Comparison of ENCODE assay signal across 30 cellular contexts in the genomic region with DNA sequence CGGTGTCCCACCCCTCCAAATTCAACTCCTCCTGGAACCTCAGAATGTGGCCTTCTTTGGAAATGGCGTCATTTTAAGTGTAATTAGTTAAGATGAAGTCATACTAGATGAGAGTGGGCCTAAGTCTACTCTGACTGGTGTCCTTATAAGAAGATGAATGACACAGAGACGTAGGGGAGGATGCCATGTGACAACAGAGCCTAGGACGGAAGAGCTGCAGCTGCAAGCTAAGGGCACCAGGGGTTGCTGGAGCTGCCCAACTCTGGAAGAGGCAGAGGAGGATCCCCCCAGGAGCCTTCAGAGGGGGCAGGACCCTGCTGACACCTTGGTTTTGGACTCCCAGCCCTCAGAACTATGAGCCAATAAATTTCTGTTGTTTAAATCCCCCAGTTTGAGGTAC.
DNase-seq lines count a peak whose midpoint lies in the region; ATAC-seq, FAIRE-seq and TF ChIP-seq lines count a peak whose summit lies in the region.
"Had no signal": no experiment of that assay in that cellular context is flagged by ENCODE, and none has a peak within 500 bp of the region (broad histone marks: within the 10 kb centered on the region; RNA-seq: fewer than 3 reads in every experiment).

No MANE protein-coding gene starts in this region.

- H3K27me3 ChIP-seq in GM23338 (ENCODE audit: insufficient read depth) (no peaks in the 10 kb centered on the region), SJCRH30 (no peaks in the 10 kb centered on the region), endothelial cell of umbilical vein (ENCODE audit: control insufficient read depth in 2 of 2, insufficient read depth in 2 of 2, low read length in 2 of 2) (no peaks in the 10 kb centered on the region), osteoblast (ENCODE audit: insufficient read depth, low read length) (no peaks in the 10 kb centered on the region)
- H3K27me3 ChIP-seq: BLaER1, colonic mucosa, MG63, sigmoid colon, tibial nerve had no signal

- no peak overlapping the region for H3K27ac ChIP-seq in GM23338 (ENCODE audit: low read depth)
- H3K27ac ChIP-seq in SJCRH30, result peak overlapping the region; percentile 58
- H3K27ac ChIP-seq in endothelial cell of umbilical vein (ENCODE audit: insufficient read depth, low read depth, low read length), result peak overlapping the region; percentile 50
- peak overlapping the region; percentile 25 for H3K27ac ChIP-seq in osteoblast (ENCODE audit: low read depth, low read length)
- H3K27ac ChIP-seq: BLaER1, colonic mucosa, sigmoid colon, tibial nerve had no signal

- H3K9ac ChIP-seq in endothelial cell of umbilical vein (replicated peaks; ENCODE audit: extremely low read depth, insufficient read depth, low read length), result no peak overlapping the region
- H3K9ac ChIP-seq: BLaER1 had no signal

- H3K9me1 ChIP-seq in endothelial cell of umbilical vein (replicated peaks; ENCODE audit: control insufficient read depth, extremely low read depth, insufficient read depth, low read length), result no peaks in the 10 kb centered on the region

- in situ Hi-C loops in GM13976 (cut with MboI; ENCODE audit: low sequenced_read_pairs, unreplicated experiment), result no loop called here

- H3K4me1 ChIP-seq in GM23338 (ENCODE audit: insufficient read depth) (peaks cover 8% of the 10 kb centered on the region; the same call in 1 of the 2 replicates), SJCRH30 (peaks cover 6% of the 10 kb centered on the region), endothelial cell of umbilical vein (ENCODE audit: control insufficient read depth, extremely low read depth, insufficient read depth, low read length) (peaks cover 12% of the 10 kb centered on the region), osteoblast (ENCODE audit: insufficient read depth, low read length) (peaks cover 15% of the 10 kb centered on the region)
- H3K4me1 ChIP-seq: colonic mucosa, sigmoid colon had no signal

- H3K9me2 ChIP-seq in GM23338 (ENCODE audit: insufficient read depth), result peaks cover 3% of the 10 kb centered on the region; the same call in 1 of the 2 replicates

- TF ChIP-seq CTCF in GM23338 (conservative IDR thresholded peaks at IDR 0.05; ENCODE audit: low read depth in 2 of 2), result no peak; a peak in 1 of 4 replicates
- no peak for TF ChIP-seq CTCF in endothelial cell of umbilical vein (IDR thresholded peaks at IDR 0.05; ENCODE audit: extremely low read depth in 1 of 2, insufficient read depth in 1 of 2, low read depth in 1 of 2, low read length in 2 of 2)
- TF ChIP-seq CTCF in osteoblast (IDR thresholded peaks at IDR 0.05; ENCODE audit: extremely low read depth, low read depth, low read length), result no peak
- TF ChIP-seq CTCF in GM13976 (IDR thresholded peaks at IDR 0.05; ENCODE audit: borderline replicate concordance, control extremely low read depth, extremely low read depth, insufficient read depth, missing control alignments), result no peak

- peaks cover 4% of the 10 kb centered on the region for H3K27me3 Mint-ChIP-seq in GM23338 (ENCODE audit: insufficient read depth, low read depth, poor library complexity)
- H3K27me3 Mint-ChIP-seq: activated CD4-positive, alpha-beta T cell treated with anti-CD3 and anti-CD28 coated beads for 36 hours; activated CD8-positive, alpha-beta T cell treated with anti-CD3 and anti-CD28 coated beads for 36 hours had no signal

- BruUV-seq in endothelial cell of umbilical vein (replicated peaks; lab: Mats Ljungman, UMichigan), result no TSS peak

- dilution Hi-C loops in endothelial cell of umbilical vein (cut with MboI; ENCODE audit: extremely low pct_ligation_motif_present, low sequenced_read_pairs), result no loop called here

- H4K20me1 ChIP-seq in GM23338 (replicated peaks; ENCODE audit: insufficient read depth), result no peaks in the 10 kb centered on the region
- H4K20me1 ChIP-seq in endothelial cell of umbilical vein (replicated peaks; ENCODE audit: control insufficient read depth, extremely low read depth, insufficient read depth, low read length), result no peaks in the 10 kb centered on the region
- no peaks in the 10 kb centered on the region for H4K20me1 ChIP-seq in osteoblast (ENCODE audit: insufficient read depth, low read length)
- H4K20me1 ChIP-seq: BLaER1 had no signal

- no peak overlapping the region for H3K4me3 Mint-ChIP-seq in GM23338
- H3K4me3 Mint-ChIP-seq: activated CD4-positive, alpha-beta T cell treated with anti-CD3 and anti-CD28 coated beads for 36 hours; activated CD8-positive, alpha-beta T cell treated with anti-CD3 and anti-CD28 coated beads for 36 hours; effector memory CD8-positive, alpha-beta T cell; naive thymus-derived CD8-positive, alpha-beta T cell had no signal

- H3K4me1 Mint-ChIP-seq in GM23338, result peaks cover 13% of the 10 kb centered on the region
- H3K4me1 Mint-ChIP-seq: activated CD4-positive, alpha-beta T cell treated with anti-CD3 and anti-CD28 coated beads for 36 hours; naive thymus-derived CD8-positive, alpha-beta T cell had no signal

- no peaks in the 10 kb centered on the region for H3F3A ChIP-seq in GM23338 (replicated peaks; ENCODE audit: low read depth)

- TF ChIP-seq POLR2A in endothelial cell of umbilical vein (IDR thresholded peaks at IDR 0.05; ENCODE audit: low read depth, low read length), result no peak

- H3K27ac Mint-ChIP-seq in GM23338, result no peak overlapping the region
- H3K27ac Mint-ChIP-seq: activated CD4-positive, alpha-beta T cell treated with anti-CD3 and anti-CD28 coated beads for 36 hours; activated CD8-positive, alpha-beta T cell treated with anti-CD3 and anti-CD28 coated beads for 36 hours; activated naive CD4-positive, alpha-beta T cell treated with anti-CD3 and anti-CD28 coated beads, Interleukin-2, amount 50 U/mL, for 72 hours; effector memory CD8-positive, alpha-beta T cell had no signal

- intact Hi-C loops in endothelial cell of umbilical vein (cut with micrococcal nuclease), result no loop called here

- no peaks in the 10 kb centered on the region for H3K36me3 ChIP-seq in GM23338 (ENCODE audit: insufficient read depth)
- H3K36me3 ChIP-seq in SJCRH30, result no peaks in the 10 kb centered on the region
- H3K36me3 ChIP-seq in endothelial cell of umbilical vein (ENCODE audit: control insufficient read depth in 2 of 2, extremely low read depth in 1 of 2, insufficient read depth in 2 of 2, low read length in 2 of 2), result no peaks in the 10 kb centered on the region
- no peaks in the 10 kb centered on the region for H3K36me3 ChIP-seq in osteoblast (ENCODE audit: insufficient read depth, low read length)
- H3K36me3 ChIP-seq: colonic mucosa, MG63, sigmoid colon, tibial nerve had no signal

- H3K4me3 ChIP-seq in GM23338, result no peak overlapping the region
- no peak overlapping the region for H3K4me3 ChIP-seq in SJCRH30
- H3K4me3 ChIP-seq in endothelial cell of umbilical vein (replicated peaks in 1 of 3; ENCODE audit: insufficient read depth in 1 of 3, low read depth in 1 of 3, low read length in 3 of 3), result no peak overlapping the region
- no peak overlapping the region for H3K4me3 ChIP-seq in osteoblast (ENCODE audit: insufficient read depth, low read length)
- H3K4me3 ChIP-seq: BLaER1, colonic mucosa, MG63, sigmoid colon, tibial nerve had no signal

- CTCF ChIA-PET in endothelial cell of umbilical vein (lab: Charles Lee), result interaction anchor here (0.9 to 1.4 kb wide), 2 partner anchors 9 to 116 kb away, joined by 4 to 5 read pairs; a partner anchor contains a TSS

- no peak for FAIRE-seq in endothelial cell of umbilical vein (lab: Jason Lieb, UNC)
- FAIRE-seq: G401.6, keratinocyte had no signal

- peak; percentile 29; the same call in 2 of the 3 replicates for ATAC-seq in GM23338
- no peak for ATAC-seq in HG03108 (IDR thresholded peaks at IDR 0.05; ENCODE audit: unreplicated experiment)
- no peak for ATAC-seq in GM21381 (IDR thresholded peaks at IDR 0.05; ENCODE audit: unreplicated experiment)
- ATAC-seq: activated CD4-positive, alpha-beta T cell treated with anti-CD3 and anti-CD28 coated beads for 36 hours; activated CD8-positive, alpha-beta T cell treated with anti-CD3 and anti-CD28 coated beads for 36 hours; activated naive CD4-positive, alpha-beta T cell treated with anti-CD3 and anti-CD28 coated beads, Interleukin-2, amount 50 U/mL, for 72 hours; effector memory CD8-positive, alpha-beta T cell; naive thymus-derived CD8-positive, alpha-beta T cell had no signal

- H3K79me2 ChIP-seq in GM23338 (replicated peaks; ENCODE audit: insufficient read depth) (no peaks in the 10 kb centered on the region), endothelial cell of umbilical vein (ENCODE audit: control insufficient read depth, insufficient read depth, low read length) (no peaks in the 10 kb centered on the region), osteoblast (ENCODE audit: insufficient read depth, low read length) (no peaks in the 10 kb centered on the region)

- DNase-seq in GM23338 (ENCODE audit: low spot score) (no peak), SJCRH30 (no peak), endothelial cell of umbilical vein (ENCODE audit: low read depth, low spot score) (no peak), osteoblast (ENCODE audit: insufficient read length, low spot score, missing footprints) (no peak), GM13976 (ENCODE audit: low spot score) (no peak)
- DNase-seq: activated CD4-positive, alpha-beta T cell treated with anti-CD3 and anti-CD28 coated beads for 36 hours; activated CD8-positive, alpha-beta T cell treated with anti-CD3 and anti-CD28 coated beads for 36 hours; amygdala; colonic mucosa; effector memory CD8-positive, alpha-beta T cell; erythroblast; KBM-7; naive thymus-derived CD8-positive, alpha-beta T cell; NCI-H1930; NCI-H510A treated with DMSO at 0.1 percent for 48 hours; NK-92 treated with Interleukin-12 subunit alpha and Interleukin-12 subunit beta, amount 100 ng/mL, for 24 hours; nucleus accumbens; Right ventricle myocardium superior; sigmoid colon; stimulated activated CD4-positive, alpha-beta T cell treated with anti-CD3 and anti-CD28 coated beads, Interleukin-15, amount 100 ng/mL, for 24 hours; stimulated activated CD4-positive, alpha-beta T cell treated with anti-CD3 and anti-CD28 coated beads, Interleukin-4, amount 100 ng/mL, for 4 hours; SW 1271 had no signal

- 0 out of 3 replicates have a peak, but pooled peaks cover 4% of the 10 kb centered on the region for H3K36me3 Mint-ChIP-seq in GM23338 (ENCODE audit: low read depth)
- H3K36me3 Mint-ChIP-seq: activated naive CD4-positive, alpha-beta T cell treated with anti-CD3 and anti-CD28 coated beads, Interleukin-2, amount 50 U/mL, for 72 hours; naive thymus-derived CD8-positive, alpha-beta T cell had no signal

- peaks cover 8% of the 10 kb centered on the region for H3K9me3 Mint-ChIP-seq in GM23338
- H3K9me3 Mint-ChIP-seq: effector memory CD8-positive, alpha-beta T cell had no signal

- peak overlapping the region; percentile 59; the same call in 1 of the 2 replicates for H2AFZ ChIP-seq in GM23338
- peak overlapping the region; percentile 62 for H2AFZ ChIP-seq in endothelial cell of umbilical vein (ENCODE audit: low read depth, low read length)
- peak overlapping the region; percentile 88 for H2AFZ ChIP-seq in osteoblast (ENCODE audit: low read length)

- H3K9me3 ChIP-seq in SJCRH30 (replicated peaks) (no peaks in the 10 kb centered on the region), endothelial cell of umbilical vein (replicated peaks; ENCODE audit: control insufficient read depth, insufficient read depth, low read length) (no peaks in the 10 kb centered on the region), osteoblast (ENCODE audit: low read depth, low read length) (no peaks in the 10 kb centered on the region)
- H3K9me3 ChIP-seq: BLaER1, colonic mucosa, MG63, sigmoid colon had no signal

- H3K4me2 ChIP-seq in GM23338, result no peak overlapping the region
- H3K4me2 ChIP-seq in endothelial cell of umbilical vein (ENCODE audit: insufficient read depth, low read length), result no peak overlapping the region
- peak overlapping the region; percentile 59 for H3K4me2 ChIP-seq in osteoblast (ENCODE audit: insufficient read depth, low read length)
- H3K4me2 ChIP-seq: BLaER1 had no signal

- POLR2A ChIA-PET in endothelial cell of umbilical vein (lab: Charles Lee), result no interaction called here
